In genomic region chr12:48183876-48184548, GRCh38 we compare ENCODE assay signal across 8 cellular contexts. TPM values are rescaled to one million over a fixed set of nuclear protein-coding genes. Genes with fewer than 3 reads are reported as not detected.
DNase-seq lines count a peak whose midpoint lies in the region; ATAC-seq and TF ChIP-seq lines count a peak whose summit lies in the region.

No MANE protein-coding gene starts in this region.

- no CpG with 5 or more reads among the region's 61 CpGs for WGBS in H9 (ENCODE audit: extremely low coverage, insufficient read length, low lambda C conversion rate)

- no peak overlapping the region for H4K5ac ChIP-seq in H9 (ENCODE audit: insufficient read length, low read depth, low read length)

- H2BK12ac ChIP-seq in H9 (ENCODE audit: insufficient read length, low read depth, low read length), result no peak overlapping the region

- H3K4me1 ChIP-seq in H9 (ENCODE audit: insufficient read depth, low read length), result no peaks in the 10 kb centered on the region

- no peaks in the 10 kb centered on the region for H3K79me1 ChIP-seq in H9 (ENCODE audit: insufficient read depth, low read depth, low read length, poor library complexity, severe bottlenecking)

- H3K23ac ChIP-seq in H9 (ENCODE audit: insufficient read length, low read depth, low read length), result no peak overlapping the region

- H3K27me3 Mint-ChIP-seq in H9 (ENCODE audit: low read depth) (peaks cover 100% of the 10 kb centered on the region), WTC11 (ENCODE audit: low read depth) (peaks cover 95% of the 10 kb centered on the region)

- ATAC-seq in WTC11 (peak; percentile 2), HG03095 (IDR thresholded peaks at IDR 0.05; ENCODE audit: unreplicated experiment) (no peak)

- H2BK20ac ChIP-seq in H9 (ENCODE audit: low read depth, low read length, poor library complexity, severe bottlenecking), result no peak overlapping the region

- TF ChIP-seq CTCF in H9 (conservative IDR thresholded peaks at IDR 0.05) (no peak), WTC11 (IDR thresholded peaks at IDR 0.05) (no peak), fibroblast of mammary gland (conservative IDR thresholded peaks at IDR 0.05; ENCODE audit: control insufficient read depth, insufficient read depth, low read depth, low read length) (no peak)

- H4K91ac ChIP-seq in H9 (ENCODE audit: insufficient read length, low read depth, low read length), result no peak overlapping the region

- H3K27ac Mint-ChIP-seq in H9 (no peak overlapping the region), WTC11 (no peak overlapping the region)

- no peak overlapping the region for H4K8ac ChIP-seq in H9 (replicated peaks; ENCODE audit: insufficient read length, low read depth, low read length)

- no peaks in the 10 kb centered on the region for H4K20me1 ChIP-seq in H9 (ENCODE audit: control insufficient read depth, insufficient read depth, insufficient read length)

- POLR2A ChIA-PET in WTC11 (lab: Charles Lee), result interaction anchor here (1.1 to 1.6 kb wide), 3 partner anchors 27 to 370 kb away, joined by 3 to 7 read pairs (median 4); partner anchors contain the start of gene ASB8

- no peak overlapping the region for H2AFZ ChIP-seq in H9 (ENCODE audit: low read length)

- H3K36me3 Mint-ChIP-seq in H9 (ENCODE audit: insufficient read depth in 1 of 3, low read depth in 3 of 3) (no peaks in the 10 kb centered on the region), WTC11 (no peaks in the 10 kb centered on the region)

- no peak overlapping the region for H2BK5ac ChIP-seq in H9 (ENCODE audit: insufficient read length, low read length)

- no peaks in the 10 kb centered on the region; a peak in 2 of 5 replicates for H3K9me3 Mint-ChIP-seq in H9
- no peaks in the 10 kb centered on the region for H3K9me3 Mint-ChIP-seq in WTC11

- H3K56ac ChIP-seq in H9 (ENCODE audit: insufficient read length, low read depth, low read length), result no peak overlapping the region

- peaks cover 21% of the 10 kb centered on the region for H3K23me2 ChIP-seq in H9 (ENCODE audit: insufficient read length, low read depth, low read length, poor library complexity, severe bottlenecking)

- no peak overlapping the region for H3K18ac ChIP-seq in H9 (ENCODE audit: insufficient read length, low read depth, low read length)

- H2BK15ac ChIP-seq in H9 (ENCODE audit: low read depth, low read length), result no peak overlapping the region

- no peaks in the 10 kb centered on the region for H3K9me3 ChIP-seq in H9 (ENCODE audit: control insufficient read depth, low read depth, low read length)

- H3K4me1 Mint-ChIP-seq in H9 (peaks cover 27 to 29% of the 10 kb centered on the region in 2 experiments), WTC11 (peaks cover 23% of the 10 kb centered on the region)

- no peak overlapping the region for H3T11ph ChIP-seq in H9 (ENCODE audit: low read length)

- H3K27me3 ChIP-seq in H9 (ENCODE audit: insufficient read depth, low read length), result peaks cover 15% of the 10 kb centered on the region; the same call in 1 of the 2 replicates

- H2AK5ac ChIP-seq in H9 (ENCODE audit: insufficient read length, low read length), result no peak overlapping the region

- no peaks in the 10 kb centered on the region for H3K79me2 ChIP-seq in H9 (ENCODE audit: insufficient read depth, low read length)

- H3K4ac ChIP-seq in H9 (ENCODE audit: low read depth, low read length), result no peak overlapping the region

- H3K4me3 Mint-ChIP-seq in H9 (peak overlapping the region; percentile 79 to 87), WTC11 (peak overlapping the region; percentile 81)

- H3K9ac ChIP-seq in H9 (ENCODE audit: extremely low read depth, insufficient read length, low read length), result no peak overlapping the region

- DNase-seq in H9 (no peak), WTC11 (ENCODE audit: low spot score) (peak; percentile 29), fibroblast of mammary gland (ENCODE audit: low read depth) (no peak), retina (peak; percentile 78), kidney tubule cell (ENCODE audit: low spot score) (no peak), middle frontal gyrus (ENCODE audit: extremely low spot score, low spot score) (no peak), NCI-H446 (lab: John Stamatoyannopoulos, UW) (no peak)

- H2BK120ac ChIP-seq in H9 (ENCODE audit: low read depth, low read length, poor library complexity, severe bottlenecking), result no peak overlapping the region

- no peak overlapping the region for H3K27ac ChIP-seq in H9 (ENCODE audit: insufficient read length, low read depth, low read length)

- CTCF ChIA-PET in WTC11 (lab: Charles Lee), result interaction anchor here (1.3 to 3.2 kb wide), 10 partner anchors 9 to 434 kb away, joined by 3 to 25 read pairs (median 10); partner anchors contain the start of genes ASB8 and VDR

- H3K14ac ChIP-seq in H9 (ENCODE audit: insufficient read depth, low read length), result no peak overlapping the region

- peak overlapping the region; percentile 81 for H3K4me3 ChIP-seq in fibroblast of mammary gland (ENCODE audit: control insufficient read depth, low read depth, low read length)

- peak overlapping the region; percentile 54 for H3K4me2 ChIP-seq in H9 (ENCODE audit: insufficient read depth, insufficient read length, low read length)

TF ChIP-seq in WTC11, 78 proteins besides CTCF, POLR2A, EP300 and RAD21 (continues in another document):
- TF ChIP-seq, protein P1, sequence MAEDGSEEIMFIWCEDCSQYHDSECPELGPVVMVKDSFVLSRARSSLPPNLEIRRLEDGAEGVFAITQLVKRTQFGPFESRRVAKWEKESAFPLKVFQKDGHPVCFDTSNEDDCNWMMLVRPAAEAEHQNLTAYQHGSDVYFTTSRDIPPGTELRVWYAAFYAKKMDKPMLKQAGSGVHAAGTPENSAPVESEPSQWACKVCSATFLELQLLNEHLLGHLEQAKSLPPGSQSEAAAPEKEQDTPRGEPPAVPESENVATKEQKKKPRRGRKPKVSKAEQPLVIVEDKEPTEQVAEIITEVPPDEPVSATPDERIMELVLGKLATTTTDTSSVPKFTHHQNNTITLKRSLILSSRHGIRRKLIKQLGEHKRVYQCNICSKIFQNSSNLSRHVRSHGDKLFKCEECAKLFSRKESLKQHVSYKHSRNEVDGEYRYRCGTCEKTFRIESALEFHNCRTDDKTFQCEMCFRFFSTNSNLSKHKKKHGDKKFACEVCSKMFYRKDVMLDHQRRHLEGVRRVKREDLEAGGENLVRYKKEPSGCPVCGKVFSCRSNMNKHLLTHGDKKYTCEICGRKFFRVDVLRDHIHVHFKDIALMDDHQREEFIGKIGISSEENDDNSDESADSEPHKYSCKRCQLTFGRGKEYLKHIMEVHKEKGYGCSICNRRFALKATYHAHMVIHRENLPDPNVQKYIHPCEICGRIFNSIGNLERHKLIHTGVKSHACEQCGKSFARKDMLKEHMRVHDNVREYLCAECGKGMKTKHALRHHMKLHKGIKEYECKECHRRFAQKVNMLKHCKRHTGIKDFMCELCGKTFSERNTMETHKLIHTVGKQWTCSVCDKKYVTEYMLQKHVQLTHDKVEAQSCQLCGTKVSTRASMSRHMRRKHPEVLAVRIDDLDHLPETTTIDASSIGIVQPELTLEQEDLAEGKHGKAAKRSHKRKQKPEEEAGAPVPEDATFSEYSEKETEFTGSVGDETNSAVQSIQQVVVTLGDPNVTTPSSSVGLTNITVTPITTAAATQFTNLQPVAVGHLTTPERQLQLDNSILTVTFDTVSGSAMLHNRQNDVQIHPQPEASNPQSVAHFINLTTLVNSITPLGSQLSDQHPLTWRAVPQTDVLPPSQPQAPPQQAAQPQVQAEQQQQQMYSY (CRISPR knock-in tag; IDR thresholded peaks at IDR 0.05), result peak; percentile 63
- no peak for TF ChIP-seq ETV6 (CRISPR knock-in tag; IDR thresholded peaks at IDR 0.05)
- no peak for TF ChIP-seq CDX4 (CRISPR knock-in tag; IDR thresholded peaks at IDR 0.05; ENCODE audit: borderline replicate concordance)
- TF ChIP-seq ZBTB21 (CRISPR knock-in tag; IDR thresholded peaks at IDR 0.05; ENCODE audit: borderline replicate concordance), result no peak
- no peak for TF ChIP-seq NR2C2 (CRISPR knock-in tag; IDR thresholded peaks at IDR 0.05)
- no peak for TF ChIP-seq CBFB (CRISPR knock-in tag; IDR thresholded peaks at IDR 0.05; ENCODE audit: low read depth)
- TF ChIP-seq ZNF121 (CRISPR knock-in tag; IDR thresholded peaks at IDR 0.05), result no peak
- TF ChIP-seq MAX (CRISPR knock-in tag; IDR thresholded peaks at IDR 0.05), result peak; percentile 45; the same call in 1 of the 2 replicates
- TF ChIP-seq NFE2L1 (CRISPR knock-in tag; IDR thresholded peaks at IDR 0.05), result no peak
- no peak for TF ChIP-seq ZNF263 (CRISPR knock-in tag; IDR thresholded peaks at IDR 0.05; ENCODE audit: low read depth)
- TF ChIP-seq ZNF396 (CRISPR knock-in tag; IDR thresholded peaks at IDR 0.05; ENCODE audit: borderline replicate concordance), result no peak
- TF ChIP-seq CREM (CRISPR knock-in tag; IDR thresholded peaks at IDR 0.05), result no peak
- TF ChIP-seq GRHL2 (CRISPR knock-in tag; IDR thresholded peaks at IDR 0.05; ENCODE audit: insufficient replicate concordance, severe bottlenecking), result no peak
- TF ChIP-seq ZNF671 (CRISPR knock-in tag; IDR thresholded peaks at IDR 0.05), result no peak
- no peak for TF ChIP-seq ZNF423 (CRISPR knock-in tag; IDR thresholded peaks at IDR 0.05)
- no peak for TF ChIP-seq ZBTB43 (CRISPR knock-in tag; IDR thresholded peaks at IDR 0.05)

RNA-seq across cellular contexts. Expression of gene CCDC184, which starts 0.6 kb away (rescaled TPM):
- total RNA-seq in H9 (2021) (0.11 and 0.13 TPM in 2 replicates), WTC11 (2021) (1.4 to 1.6 TPM (median 1.5 TPM) in 3 replicates)

RNA-seq across cellular contexts. Expression of gene OR10AD1, which starts 19.1 kb away (rescaled TPM):
- not detected in 2 replicates for total RNA-seq in H9 (2021)
- not detected in 3 replicates for total RNA-seq in WTC11 (2021)

RNA-seq across cellular contexts. Expression of gene ASB8, which starts 26.7 kb away (rescaled TPM):
- total RNA-seq in H9 (2021) (8.9 and 10.9 TPM in 2 replicates), WTC11 (2021) (7.4 to 11.3 TPM (median 8.8 TPM) in 3 replicates)

Comparison
In these comparisons a context has a peak if more than half of its experiments do, and no peak if none do; other contexts are left out.
1. DNase-seq: peak in WTC11 (single experiment) and retina (single experiment); none in H9 (single experiment), fibroblast of mammary gland (single experiment), kidney tubule cell (single experiment), middle frontal gyrus (single experiment) and NCI-H446 (0 of 2).